30 cellular contexts compared by ENCODE assay signal in genomic region chr17:7719661-7720060, GRCh38. TPM values are rescaled to one million over a fixed set of nuclear protein-coding genes. Genes with fewer than 3 reads are reported as not detected.
"Had no signal": no experiment of that assay in that cellular context is flagged by ENCODE, and none has a peak within 500 bp of the region (broad histone marks: within the 10 kb centered on the region; RNA-seq: fewer than 3 reads in every experiment).

No MANE protein-coding gene starts in this region.

- H3K27me3 ChIP-seq: cardiac muscle cell had no signal

- H3K27ac Mint-ChIP-seq: activated CD4-positive, alpha-beta T cell treated with anti-CD3 and anti-CD28 coated beads, Interleukin-2, amount 10 ng/mL, durations not matched to agents 24 days and 14 days; activated CD8-positive, alpha-beta T cell treated with anti-CD3 and anti-CD28 coated beads for 36 hours; activated naive CD4-positive, alpha-beta T cell treated with anti-CD3 and anti-CD28 coated beads for 36 hours; activated naive CD8-positive, alpha-beta T cell; activated naive CD8-positive, alpha-beta T cell treated with anti-CD3 and anti-CD28 coated beads, Interleukin-2, amount 50 U/mL, for 24 hours; activated T-helper 2 cell treated with anti-CD3 and anti-CD28 coated beads, Interferon-gamma antibody, Interleukin-2, Interleukin-4, amounts not matched to agents 10 μg/mL and 5 μg/mL and 100 μg/mL, durations not matched to agents 14 hours and 24 hours and 36 hours had no signal

- H3K9me3 Mint-ChIP-seq: activated CD4-positive, alpha-beta T cell treated with anti-CD3 and anti-CD28 coated beads, Interleukin-2, amount 10 ng/mL, durations not matched to agents 24 days and 14 days; activated CD8-positive, alpha-beta T cell treated with anti-CD3 and anti-CD28 coated beads for 36 hours; activated naive CD4-positive, alpha-beta T cell treated with anti-CD3 and anti-CD28 coated beads for 36 hours; activated naive CD8-positive, alpha-beta T cell treated with anti-CD3 and anti-CD28 coated beads, Interleukin-2, amount 50 U/mL, for 24 hours; activated T-helper 2 cell treated with anti-CD3 and anti-CD28 coated beads, Interferon-gamma antibody, Interleukin-2, Interleukin-4, amounts not matched to agents 10 μg/mL and 5 μg/mL and 100 μg/mL, durations not matched to agents 14 hours and 24 hours and 36 hours had no signal

- H3K4me2 ChIP-seq: KMS-11 had no signal

- H3K4me3 ChIP-seq: cardiac muscle cell, SJCRH30, SK-N-MC had no signal

- DNase-seq: activated CD4-positive, alpha-beta T cell treated with anti-CD3 and anti-CD28 coated beads for 1 hour; activated CD4-positive, alpha-beta T cell treated with anti-CD3 and anti-CD28 coated beads, Interleukin-2, amount 10 ng/mL, durations not matched to agents 24 days and 14 days; activated CD4-positive, alpha-beta T cell treated with anti-CD3 and anti-CD28 coated beads, Interleukin-2, amount 50 U/mL, for 4 hours; activated CD4-positive, CD25-positive, alpha-beta regulatory T cell; activated CD8-positive, alpha-beta T cell treated with anti-CD3 and anti-CD28 coated beads for 36 hours; activated gamma-delta T cell; activated naive CD4-positive, alpha-beta T cell treated with anti-CD3 and anti-CD28 coated beads for 36 hours; activated naive CD8-positive, alpha-beta T cell treated with anti-CD3 and anti-CD28 coated beads, Interleukin-2, amount 50 U/mL, for 24 hours; activated T-cell treated with anti-CD3 and anti-CD28 coated beads, Interleukin-2, amount 50 U/mL, for 1 hour; MM.1S; MV-4-11; NCI-H1092; NCI-H1436 treated with DMSO at 0.1 percent for 48 hours; NCI-H2029; NCI-H345; NCI-H524 treated with DMSO at 0.1 percent for 48 hours; SHP77; T1000; WERI-Rb-1 had no signal

- ATAC-seq: activated CD8-positive, alpha-beta T cell treated with anti-CD3 and anti-CD28 coated beads for 36 hours; activated naive CD8-positive, alpha-beta T cell treated with anti-CD3 and anti-CD28 coated beads, Interleukin-2, amount 50 U/mL, for 24 hours; Panc1 had no signal

- H3K27ac ChIP-seq: cardiac muscle cell, KMS-11, SJCRH30, SK-N-MC, WERI-Rb-1 had no signal

- H3K36me3 ChIP-seq: cardiac muscle cell, SJCRH30, WERI-Rb-1 had no signal

- H3K9ac ChIP-seq: KMS-11 had no signal

- H3K4me3 Mint-ChIP-seq: activated CD4-positive, alpha-beta T cell treated with anti-CD3 and anti-CD28 coated beads, Interleukin-2, amount 10 ng/mL, durations not matched to agents 24 days and 14 days; activated CD8-positive, alpha-beta T cell treated with anti-CD3 and anti-CD28 coated beads for 36 hours; activated naive CD4-positive, alpha-beta T cell treated with anti-CD3 and anti-CD28 coated beads for 36 hours; activated naive CD8-positive, alpha-beta T cell; activated naive CD8-positive, alpha-beta T cell treated with anti-CD3 and anti-CD28 coated beads, Interleukin-2, amount 50 U/mL, for 24 hours had no signal

- H3K36me3 Mint-ChIP-seq: activated naive CD8-positive, alpha-beta T cell had no signal

RNA-seq across cellular contexts. Expression of gene DNAH2, which starts 2.1 kb away (rescaled TPM):
- total RNA-seq: activated CD4-positive, alpha-beta T cell treated with anti-CD3 and anti-CD28 coated beads, Interleukin-2, amount 10 ng/mL, durations not matched to agents 24 days and 14 days; activated CD8-positive, alpha-beta T cell treated with anti-CD3 and anti-CD28 coated beads for 36 hours; activated naive CD4-positive, alpha-beta T cell treated with anti-CD3 and anti-CD28 coated beads for 36 hours; activated T-helper 2 cell treated with anti-CD3 and anti-CD28 coated beads, Interferon-gamma antibody, Interleukin-2, Interleukin-4, amounts not matched to agents 10 μg/mL and 5 μg/mL and 100 μg/mL, durations not matched to agents 14 hours and 24 hours and 36 hours; LHCN-M2; NCI-H460; SJCRH30; T-helper 1 cell treated with Interleukin-12 subunit alpha and Interleukin-12 subunit beta and Interleukin-4 antibody, amounts not matched to agents 30 ng/mL and 1 ng/mL, for 36 hours; T-helper 2 cell treated with Interferon-gamma antibody and Interleukin-4, amounts not matched to agents 100 ng/mL and 5 ng/mL, for 36 hours had no signal

RNA-seq across cellular contexts. Expression of gene EFNB3, which starts 14.7 kb away (rescaled TPM):
- total RNA-seq: activated CD4-positive, alpha-beta T cell treated with anti-CD3 and anti-CD28 coated beads, Interleukin-2, amount 10 ng/mL, durations not matched to agents 24 days and 14 days; activated CD8-positive, alpha-beta T cell treated with anti-CD3 and anti-CD28 coated beads for 36 hours; activated naive CD4-positive, alpha-beta T cell treated with anti-CD3 and anti-CD28 coated beads for 36 hours; activated T-helper 2 cell treated with anti-CD3 and anti-CD28 coated beads, Interferon-gamma antibody, Interleukin-2, Interleukin-4, amounts not matched to agents 10 μg/mL and 5 μg/mL and 100 μg/mL, durations not matched to agents 14 hours and 24 hours and 36 hours; T-helper 1 cell treated with Interleukin-12 subunit alpha and Interleukin-12 subunit beta and Interleukin-4 antibody, amounts not matched to agents 30 ng/mL and 1 ng/mL, for 36 hours; T-helper 2 cell treated with Interferon-gamma antibody and Interleukin-4, amounts not matched to agents 100 ng/mL and 5 ng/mL, for 36 hours had no signal
